ENCODE assay signal across 14 cellular contexts in the genomic region with DNA sequence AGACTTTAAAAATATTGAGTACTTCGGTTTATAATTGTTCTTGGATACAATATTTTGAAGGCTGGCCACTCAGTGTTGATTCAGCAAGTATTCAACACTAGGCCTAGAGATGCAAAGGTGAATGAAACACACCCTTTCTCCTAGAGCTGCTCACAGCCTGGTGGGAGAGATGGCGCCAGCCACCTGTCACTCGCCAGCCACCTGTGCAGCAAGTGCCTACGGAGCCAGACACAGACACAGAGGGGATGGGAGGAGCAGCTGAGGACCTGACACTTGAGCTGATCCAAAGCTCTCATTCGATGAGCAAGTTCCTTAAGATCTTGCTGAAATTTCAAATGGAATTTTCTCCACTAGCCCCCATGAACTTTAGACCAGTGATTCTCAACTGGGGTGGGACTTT.
DNase-seq lines count a peak whose midpoint lies in the region; ATAC-seq and TF ChIP-seq lines count a peak whose summit lies in the region.
"Had no signal": no experiment of that assay in that cellular context is flagged by ENCODE, and none has a peak within 500 bp of the region (broad histone marks: within the 10 kb centered on the region; RNA-seq: fewer than 3 reads in every experiment).

No MANE protein-coding gene starts in this region.

- peak overlapping the region; percentile 75 for H3K27ac Mint-ChIP-seq in endothelial cell (ENCODE audit: unreplicated experiment)
- H3K27ac Mint-ChIP-seq in WTC11 = no peak overlapping the region
- H3K27ac Mint-ChIP-seq: activated CD4-positive, alpha-beta T cell treated with anti-CD3 and anti-CD28 coated beads, Interleukin-2, amount 10 ng/mL, durations not matched to agents 24 days and 14 days; activated T-cell treated with anti-CD3 and anti-CD28 coated beads, Interleukin-2, amount 50 U/mL, for 24 hours had no signal

- H3K9me3 Mint-ChIP-seq in endothelial cell (ENCODE audit: unreplicated experiment) (no peaks in the 10 kb centered on the region), WTC11 (no peaks in the 10 kb centered on the region)
- H3K9me3 Mint-ChIP-seq: activated CD4-positive, alpha-beta T cell treated with anti-CD3 and anti-CD28 coated beads, Interleukin-2, amount 10 ng/mL, durations not matched to agents 24 days and 14 days; activated T-cell treated with anti-CD3 and anti-CD28 coated beads, Interleukin-2, amount 50 U/mL, for 24 hours; immature natural killer cell had no signal

- H3K4me3 Mint-ChIP-seq in endothelial cell (ENCODE audit: unreplicated experiment) (no peak overlapping the region), WTC11 (no peak overlapping the region)
- H3K4me3 Mint-ChIP-seq: activated CD4-positive, alpha-beta T cell treated with anti-CD3 and anti-CD28 coated beads, Interleukin-2, amount 10 ng/mL, durations not matched to agents 24 days and 14 days; activated T-cell treated with anti-CD3 and anti-CD28 coated beads, Interleukin-2, amount 50 U/mL, for 24 hours; immature natural killer cell had no signal

- peak; percentile 80 for DNase-seq in DMS153 (lab: John Stamatoyannopoulos, UW)
- DNase-seq in NCI-H146 (lab: John Stamatoyannopoulos, UW) = peak; percentile 85
- DNase-seq in NCI-H748 (lab: John Stamatoyannopoulos, UW; ENCODE audit: unreplicated experiment) = peak; percentile 86
- DNase-seq in endothelial cell (ENCODE audit: low spot score) = no peak
- DNase-seq in NCI-H446 treated with DMSO at 0.1 percent for 48 hours (lab: John Stamatoyannopoulos, UW) = no peak
- DNase-seq in WTC11 (ENCODE audit: low spot score) = no peak
- DNase-seq: activated CD4-positive, alpha-beta T cell treated with anti-CD3 and anti-CD28 coated beads, Interleukin-2, amount 10 ng/mL, durations not matched to agents 24 days and 14 days; activated T-cell treated with anti-CD3 and anti-CD28 coated beads, Interleukin-2, amount 50 U/mL, for 24 hours; central memory CD4-positive, alpha-beta T cell; immature natural killer cell; NCI-H1694; stimulated activated naive CD8-positive, alpha-beta T cell treated with anti-CD3 and anti-CD28 coated beads, Interleukin-15, Interleukin-2, amounts not matched to agents 100 U/mL and 50 U/mL, for 24 hours had no signal

- TF ChIP-seq CTCF in endothelial cell (IDR thresholded peaks at IDR 0.05; ENCODE audit: unreplicated experiment) (no peak), WTC11 (IDR thresholded peaks at IDR 0.05) (no peak)

- H3K36me3 Mint-ChIP-seq in endothelial cell (ENCODE audit: low read depth, unreplicated experiment) (peaks cover 1% of the 10 kb centered on the region), WTC11 (peaks cover 4% of the 10 kb centered on the region)

- POLR2A ChIA-PET in WTC11 (lab: Charles Lee) = no interaction called here

- H3K27me3 Mint-ChIP-seq in endothelial cell (ENCODE audit: unreplicated experiment) (peaks cover 5% of the 10 kb centered on the region), WTC11 (ENCODE audit: low read depth) (no peaks in the 10 kb centered on the region)
- H3K27me3 Mint-ChIP-seq: activated CD4-positive, alpha-beta T cell treated with anti-CD3 and anti-CD28 coated beads, Interleukin-2, amount 10 ng/mL, durations not matched to agents 24 days and 14 days; activated T-cell treated with anti-CD3 and anti-CD28 coated beads, Interleukin-2, amount 50 U/mL, for 24 hours had no signal

- ATAC-seq in HG03135 (IDR thresholded peaks at IDR 0.05; ENCODE audit: unreplicated experiment) (no peak), GM19395 (IDR thresholded peaks at IDR 0.05; ENCODE audit: unreplicated experiment) (no peak), WTC11 (no peak; the same call in 1 of the 2 replicates)
- ATAC-seq: stimulated activated naive CD8-positive, alpha-beta T cell treated with anti-CD3 and anti-CD28 coated beads, Interleukin-15, Interleukin-2, amounts not matched to agents 100 U/mL and 50 U/mL, for 24 hours had no signal

- H3K4me1 Mint-ChIP-seq in endothelial cell (ENCODE audit: unreplicated experiment) (peaks cover 45% of the 10 kb centered on the region), WTC11 (peaks cover 9% of the 10 kb centered on the region)

- CTCF ChIA-PET in WTC11 (lab: Charles Lee) = no interaction called here

TF ChIP-seq in WTC11, 78 proteins besides CTCF, POLR2A, EP300 and RAD21:
- TF ChIP-seq, protein P1, sequence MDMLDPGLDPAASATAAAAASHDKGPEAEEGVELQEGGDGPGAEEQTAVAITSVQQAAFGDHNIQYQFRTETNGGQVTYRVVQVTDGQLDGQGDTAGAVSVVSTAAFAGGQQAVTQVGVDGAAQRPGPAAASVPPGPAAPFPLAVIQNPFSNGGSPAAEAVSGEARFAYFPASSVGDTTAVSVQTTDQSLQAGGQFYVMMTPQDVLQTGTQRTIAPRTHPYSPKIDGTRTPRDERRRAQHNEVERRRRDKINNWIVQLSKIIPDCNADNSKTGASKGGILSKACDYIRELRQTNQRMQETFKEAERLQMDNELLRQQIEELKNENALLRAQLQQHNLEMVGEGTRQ (CRISPR knock-in tag; IDR thresholded peaks at IDR 0.05) = no peak
- TF ChIP-seq, protein P2, sequence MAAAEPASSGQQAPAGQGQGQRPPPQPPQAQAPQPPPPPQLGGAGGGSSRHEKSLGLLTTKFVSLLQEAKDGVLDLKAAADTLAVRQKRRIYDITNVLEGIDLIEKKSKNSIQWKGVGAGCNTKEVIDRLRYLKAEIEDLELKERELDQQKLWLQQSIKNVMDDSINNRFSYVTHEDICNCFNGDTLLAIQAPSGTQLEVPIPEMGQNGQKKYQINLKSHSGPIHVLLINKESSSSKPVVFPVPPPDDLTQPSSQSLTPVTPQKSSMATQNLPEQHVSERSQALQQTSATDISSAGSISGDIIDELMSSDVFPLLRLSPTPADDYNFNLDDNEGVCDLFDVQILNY (CRISPR knock-in tag; IDR thresholded peaks at IDR 0.05) = no peak
- TF ChIP-seq TCF7 (CRISPR knock-in tag; IDR thresholded peaks at IDR 0.05; ENCODE audit: low read depth) (no peak), JUN (CRISPR knock-in tag; IDR thresholded peaks at IDR 0.05) (no peak), RORB (CRISPR knock-in tag; IDR thresholded peaks at IDR 0.05) (no peak), ZNF396 (CRISPR knock-in tag; IDR thresholded peaks at IDR 0.05; ENCODE audit: borderline replicate concordance) (no peak), ELF4 (CRISPR knock-in tag; IDR thresholded peaks at IDR 0.05; ENCODE audit: low read depth) (no peak), ZNF671 (CRISPR knock-in tag; IDR thresholded peaks at IDR 0.05) (no peak), GTF2I (CRISPR knock-in tag; conservative IDR thresholded peaks at IDR 0.05) (no peak), ZNF416 (CRISPR knock-in tag; IDR thresholded peaks at IDR 0.05) (no peak), EMX1 (CRISPR knock-in tag; IDR thresholded peaks at IDR 0.05) (no peak), RELA (CRISPR knock-in tag; IDR thresholded peaks at IDR 0.05; ENCODE audit: borderline replicate concordance) (no peak), ZNF317 (CRISPR knock-in tag; IDR thresholded peaks at IDR 0.05; ENCODE audit: borderline replicate concordance, low read depth) (no peak), FOXP1 (CRISPR knock-in tag; IDR thresholded peaks at IDR 0.05; ENCODE audit: borderline replicate concordance) (no peak)
- TF ChIP-seq, protein P3, sequence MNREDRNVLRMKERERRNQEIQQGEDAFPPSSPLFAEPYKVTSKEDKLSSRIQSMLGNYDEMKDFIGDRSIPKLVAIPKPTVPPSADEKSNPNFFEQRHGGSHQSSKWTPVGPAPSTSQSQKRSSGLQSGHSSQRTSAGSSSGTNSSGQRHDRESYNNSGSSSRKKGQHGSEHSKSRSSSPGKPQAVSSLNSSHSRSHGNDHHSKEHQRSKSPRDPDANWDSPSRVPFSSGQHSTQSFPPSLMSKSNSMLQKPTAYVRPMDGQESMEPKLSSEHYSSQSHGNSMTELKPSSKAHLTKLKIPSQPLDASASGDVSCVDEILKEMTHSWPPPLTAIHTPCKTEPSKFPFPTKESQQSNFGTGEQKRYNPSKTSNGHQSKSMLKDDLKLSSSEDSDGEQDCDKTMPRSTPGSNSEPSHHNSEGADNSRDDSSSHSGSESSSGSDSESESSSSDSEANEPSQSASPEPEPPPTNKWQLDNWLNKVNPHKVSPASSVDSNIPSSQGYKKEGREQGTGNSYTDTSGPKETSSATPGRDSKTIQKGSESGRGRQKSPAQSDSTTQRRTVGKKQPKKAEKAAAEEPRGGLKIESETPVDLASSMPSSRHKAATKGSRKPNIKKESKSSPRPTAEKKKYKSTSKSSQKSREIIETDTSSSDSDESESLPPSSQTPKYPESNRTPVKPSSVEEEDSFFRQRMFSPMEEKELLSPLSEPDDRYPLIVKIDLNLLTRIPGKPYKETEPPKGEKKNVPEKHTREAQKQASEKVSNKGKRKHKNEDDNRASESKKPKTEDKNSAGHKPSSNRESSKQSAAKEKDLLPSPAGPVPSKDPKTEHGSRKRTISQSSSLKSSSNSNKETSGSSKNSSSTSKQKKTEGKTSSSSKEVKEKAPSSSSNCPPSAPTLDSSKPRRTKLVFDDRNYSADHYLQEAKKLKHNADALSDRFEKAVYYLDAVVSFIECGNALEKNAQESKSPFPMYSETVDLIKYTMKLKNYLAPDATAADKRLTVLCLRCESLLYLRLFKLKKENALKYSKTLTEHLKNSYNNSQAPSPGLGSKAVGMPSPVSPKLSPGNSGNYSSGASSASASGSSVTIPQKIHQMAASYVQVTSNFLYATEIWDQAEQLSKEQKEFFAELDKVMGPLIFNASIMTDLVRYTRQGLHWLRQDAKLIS (CRISPR knock-in tag; IDR thresholded peaks at IDR 0.05; ENCODE audit: borderline replicate concordance) = no peak
- TF ChIP-seq, protein P4, sequence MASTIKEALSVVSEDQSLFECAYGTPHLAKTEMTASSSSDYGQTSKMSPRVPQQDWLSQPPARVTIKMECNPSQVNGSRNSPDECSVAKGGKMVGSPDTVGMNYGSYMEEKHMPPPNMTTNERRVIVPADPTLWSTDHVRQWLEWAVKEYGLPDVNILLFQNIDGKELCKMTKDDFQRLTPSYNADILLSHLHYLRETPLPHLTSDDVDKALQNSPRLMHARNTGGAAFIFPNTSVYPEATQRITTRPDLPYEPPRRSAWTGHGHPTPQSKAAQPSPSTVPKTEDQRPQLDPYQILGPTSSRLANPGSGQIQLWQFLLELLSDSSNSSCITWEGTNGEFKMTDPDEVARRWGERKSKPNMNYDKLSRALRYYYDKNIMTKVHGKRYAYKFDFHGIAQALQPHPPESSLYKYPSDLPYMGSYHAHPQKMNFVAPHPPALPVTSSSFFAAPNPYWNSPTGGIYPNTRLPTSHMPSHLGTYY (CRISPR knock-in tag; IDR thresholded peaks at IDR 0.05) = no peak

Comparison
In these comparisons a context has a peak if more than half of its experiments do, and no peak if none do; other contexts are left out.
1. DNase-seq: peak in DMS153 (single experiment), NCI-H146 (single experiment) and NCI-H748 (single experiment); none in endothelial cell (single experiment), NCI-H446 treated with DMSO at 0.1 percent for 48 hours (single experiment) and WTC11 (single experiment).